ENCODE assay signal across 8 cellular contexts in the genomic region with DNA sequence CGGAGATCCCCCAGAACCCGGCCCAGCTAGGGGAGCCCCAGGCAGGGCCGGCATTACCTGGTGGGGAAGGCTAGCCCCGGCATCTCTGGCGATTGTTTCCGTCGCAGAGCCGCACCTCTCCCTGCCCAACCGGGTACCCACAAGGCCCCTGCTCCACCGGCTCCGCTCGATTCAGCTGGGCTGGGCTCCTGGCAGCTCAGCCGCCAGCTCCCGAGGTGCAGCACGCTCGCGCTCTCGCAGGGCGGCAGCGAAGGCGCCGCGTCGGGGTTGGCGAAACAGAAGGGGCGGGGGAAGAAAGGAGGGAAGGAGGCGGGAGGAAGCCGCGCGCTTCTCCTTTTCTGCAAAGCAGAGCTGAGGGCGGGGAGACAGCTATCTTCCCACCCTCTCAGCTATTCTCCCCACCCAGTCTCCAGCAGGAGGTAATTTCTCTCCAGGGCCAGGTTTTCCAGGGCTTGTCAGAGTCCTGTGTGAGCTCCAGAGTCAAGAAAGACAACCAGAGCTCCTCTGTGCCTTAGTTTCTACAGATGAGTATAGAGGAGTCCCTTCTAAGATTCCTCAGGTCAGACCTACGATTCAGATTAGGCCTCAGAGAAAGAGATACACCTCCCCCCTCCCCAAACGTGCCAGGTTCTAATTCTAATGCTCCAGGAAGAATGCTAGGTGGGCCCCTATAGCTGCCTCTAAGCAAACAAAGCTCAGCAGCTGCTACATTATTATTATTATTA.
DNase-seq lines count a peak whose midpoint lies in the region; ATAC-seq and TF ChIP-seq lines count a peak whose summit lies in the region.

No MANE protein-coding gene starts in this region.

- H3K4me3 ChIP-seq in GM12864 (ENCODE audit: low read depth, low read length), result peak overlapping the region; percentile 65

- DNase-seq in GM12864 (ENCODE audit: low read depth), result peak; percentile 50
- peak; percentile 72 for DNase-seq in NCI-H1092 treated with DMSO at 0.1 percent for 48 hours (lab: John Stamatoyannopoulos, UW)
- peak; percentile 75 for DNase-seq in activated CD4-positive, CD25-positive, alpha-beta regulatory T cell treated with anti-CD3 and anti-CD28 coated beads, Interleukin-2, amount 50 U/mL, for 72 hours
- peak; percentile 29 to 76 for DNase-seq in cerebellar nuclear complex (lab: John Stamatoyannopoulos, UW)
- DNase-seq in kidney glomerular epithelial cell (lab: John Stamatoyannopoulos, UW), result peak; percentile 63
- peak; percentile 63 to 72 for DNase-seq in stimulated activated CD4-positive, alpha-beta T cell treated with anti-CD3 and anti-CD28 coated beads, Interleukin-15, amount 100 ng/mL, for 48 hours (ENCODE audit: low read depth in 2 of 2)

- no peak for TF ChIP-seq CTCF in GM12864 (IDR thresholded peaks at IDR 0.05; ENCODE audit: low read depth, low read length, missing control alignments)

- ATAC-seq in HG02571 (IDR thresholded peaks at IDR 0.05; ENCODE audit: unreplicated experiment) (peak; percentile 91), SK-N-SH treated with all-trans-retinoic acid at 6 μM for 48 hours (no peak)

TF ChIP-seq in SK-N-SH treated with all-trans-retinoic acid at 6 μM for 48 hours, 23 proteins besides CTCF, POLR2A, EP300 and RAD21:
- no peak for TF ChIP-seq TOX (CRISPR knock-in tag; IDR thresholded peaks at IDR 0.05; ENCODE audit: borderline replicate concordance)
- TF ChIP-seq, protein P1, sequence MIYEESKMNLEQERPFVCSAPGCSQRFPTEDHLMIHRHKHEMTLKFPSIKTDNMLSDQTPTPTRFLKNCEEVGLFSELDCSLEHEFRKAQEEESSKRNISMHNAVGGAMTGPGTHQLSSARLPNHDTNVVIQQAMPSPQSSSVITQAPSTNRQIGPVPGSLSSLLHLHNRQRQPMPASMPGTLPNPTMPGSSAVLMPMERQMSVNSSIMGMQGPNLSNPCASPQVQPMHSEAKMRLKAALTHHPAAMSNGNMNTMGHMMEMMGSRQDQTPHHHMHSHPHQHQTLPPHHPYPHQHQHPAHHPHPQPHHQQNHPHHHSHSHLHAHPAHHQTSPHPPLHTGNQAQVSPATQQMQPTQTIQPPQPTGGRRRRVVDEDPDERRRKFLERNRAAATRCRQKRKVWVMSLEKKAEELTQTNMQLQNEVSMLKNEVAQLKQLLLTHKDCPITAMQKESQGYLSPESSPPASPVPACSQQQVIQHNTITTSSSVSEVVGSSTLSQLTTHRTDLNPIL (CRISPR knock-in tag; IDR thresholded peaks at IDR 0.05; ENCODE audit: low read depth), result no peak
- TF ChIP-seq, protein P2, sequence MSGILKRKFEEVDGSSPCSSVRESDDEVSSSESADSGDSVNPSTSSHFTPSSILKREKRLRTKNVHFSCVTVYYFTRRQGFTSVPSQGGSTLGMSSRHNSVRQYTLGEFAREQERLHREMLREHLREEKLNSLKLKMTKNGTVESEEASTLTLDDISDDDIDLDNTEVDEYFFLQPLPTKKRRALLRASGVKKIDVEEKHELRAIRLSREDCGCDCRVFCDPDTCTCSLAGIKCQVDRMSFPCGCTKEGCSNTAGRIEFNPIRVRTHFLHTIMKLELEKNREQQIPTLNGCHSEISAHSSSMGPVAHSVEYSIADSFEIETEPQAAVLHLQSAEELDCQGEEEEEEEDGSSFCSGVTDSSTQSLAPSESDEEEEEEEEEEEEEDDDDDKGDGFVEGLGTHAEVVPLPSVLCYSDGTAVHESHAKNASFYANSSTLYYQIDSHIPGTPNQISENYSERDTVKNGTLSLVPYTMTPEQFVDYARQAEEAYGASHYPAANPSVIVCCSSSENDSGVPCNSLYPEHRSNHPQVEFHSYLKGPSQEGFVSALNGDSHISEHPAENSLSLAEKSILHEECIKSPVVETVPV (CRISPR knock-in tag; IDR thresholded peaks at IDR 0.05), result no peak
